ENCODE assay signal across 8 cellular contexts in the genomic region with DNA sequence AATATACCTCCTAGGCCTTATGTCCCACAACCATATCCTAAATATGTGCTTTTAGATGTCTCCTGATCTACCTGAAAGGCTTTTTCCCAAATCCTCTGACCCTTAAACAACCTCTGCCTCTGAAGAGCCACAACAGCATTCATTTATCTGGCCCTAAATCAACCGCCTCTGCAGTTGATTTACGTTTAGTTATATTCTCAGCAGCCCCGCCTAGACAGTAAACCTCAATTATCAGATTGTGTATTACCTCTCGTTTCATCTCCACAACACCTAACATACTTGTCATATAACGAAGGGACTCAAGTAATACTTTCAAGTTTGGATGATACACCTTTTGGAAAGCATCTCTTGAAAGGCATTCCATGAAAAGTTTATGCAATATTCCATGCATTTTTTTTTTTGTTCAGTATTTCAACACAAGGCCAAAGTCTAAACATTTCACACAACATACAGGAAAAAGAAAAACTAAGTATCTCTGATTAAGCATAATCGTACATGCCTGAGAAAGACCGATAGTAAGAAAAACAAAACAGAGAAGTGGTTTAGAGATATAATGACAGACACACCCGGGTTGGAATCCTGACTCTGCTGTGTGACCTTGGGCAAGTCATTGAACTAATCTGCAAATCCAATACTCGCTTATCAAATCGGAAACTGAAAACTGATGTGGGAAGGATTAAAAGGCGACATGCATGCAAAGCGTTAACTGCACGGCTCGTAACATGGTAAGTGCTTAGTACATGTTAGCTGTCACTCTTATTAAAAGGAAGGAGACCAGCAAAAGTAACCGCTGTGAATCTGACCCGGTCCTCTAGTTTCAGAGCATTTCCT. TPM values are rescaled to one million over a fixed set of nuclear protein-coding genes. Genes with fewer than 3 reads are reported as not detected.
DNase-seq lines count a peak whose midpoint lies in the region; ATAC-seq and TF ChIP-seq lines count a peak whose summit lies in the region.

No MANE protein-coding gene starts in this region.

- H3K9ac ChIP-seq in HUES64 (ENCODE audit: low read depth, low read length) = peak overlapping the region; percentile 94

- H3K27me3 ChIP-seq in HUES64 (ENCODE audit: insufficient read depth, low read length) = no peaks in the 10 kb centered on the region

- H3K4me3 ChIP-seq in HUES64 (ENCODE audit: low read length) (peak overlapping the region; percentile 96), choroid plexus epithelial cell (ENCODE audit: low read depth, low read length) (peak overlapping the region; percentile 100)

- peak overlapping the region; percentile 92 to 93 for H3K27ac Mint-ChIP-seq in natural killer cell treated with Interleukin-12 subunit alpha and Interleukin-12 subunit beta and Interleukin-15 and Interleukin-18, amount 100 ng/mL, for 72 hours

- no peaks in the 10 kb centered on the region for H3K27me3 Mint-ChIP-seq in natural killer cell treated with Interleukin-12 subunit alpha and Interleukin-12 subunit beta and Interleukin-15 and Interleukin-18, amount 100 ng/mL, for 72 hours

- peaks cover 6% of the 10 kb centered on the region; the same call in 1 of the 2 replicates for H3K4me1 ChIP-seq in HUES64 (ENCODE audit: insufficient read depth, low read length)

- ATAC-seq in GM19023 (IDR thresholded peaks at IDR 0.05; ENCODE audit: unreplicated experiment) = peak; percentile 2
- ATAC-seq in natural killer cell treated with Interleukin-12 subunit alpha and Interleukin-12 subunit beta and Interleukin-15 and Interleukin-18, amount 100 ng/mL, for 72 hours = peak in 1 of 2 donors; percentile 1

- peaks cover 18% of the 10 kb centered on the region for H3K36me3 ChIP-seq in HUES64 (ENCODE audit: insufficient read depth, low read length)

- H3K9me3 ChIP-seq in HUES64 (ENCODE audit: insufficient read depth, low read depth, low read length) = no peaks in the 10 kb centered on the region

- WGBS in HUES64 = 48% methylated on average over 16 of the region's 16 CpGs

- TF ChIP-seq CTCF in choroid plexus epithelial cell (conservative IDR thresholded peaks at IDR 0.05; ENCODE audit: low read depth, low read length) = no peak

- H3K9me3 Mint-ChIP-seq in natural killer cell treated with Interleukin-12 subunit alpha and Interleukin-12 subunit beta and Interleukin-15 and Interleukin-18, amount 100 ng/mL, for 72 hours = no peaks in the 10 kb centered on the region

- peak overlapping the region; percentile 92 for H3K4me3 Mint-ChIP-seq in natural killer cell treated with Interleukin-12 subunit alpha and Interleukin-12 subunit beta and Interleukin-15 and Interleukin-18, amount 100 ng/mL, for 72 hours

- peaks cover 8% of the 10 kb centered on the region for H3K36me3 Mint-ChIP-seq in natural killer cell treated with Interleukin-12 subunit alpha and Interleukin-12 subunit beta and Interleukin-15 and Interleukin-18, amount 100 ng/mL, for 72 hours

- no peak overlapping the region for H3K27ac ChIP-seq in HUES64 (ENCODE audit: low read depth, low read length)

- peaks cover 31 to 45% of the 10 kb centered on the region in 2 donors for H3K4me1 Mint-ChIP-seq in natural killer cell treated with Interleukin-12 subunit alpha and Interleukin-12 subunit beta and Interleukin-15 and Interleukin-18, amount 100 ng/mL, for 72 hours (ENCODE audit: low read depth in 2 of 2)

- DNase-seq in choroid plexus epithelial cell (ENCODE audit: low read depth) (no peak), DMS79 (lab: John Stamatoyannopoulos, UW) (no peak), 8988T (no peak), NCI-H146 (lab: John Stamatoyannopoulos, UW) (no peak), cerebellum (ENCODE audit: low spot score) (no peak)
- DNase-seq in natural killer cell treated with Interleukin-12 subunit alpha and Interleukin-12 subunit beta and Interleukin-15 and Interleukin-18, amount 100 ng/mL, for 72 hours (ENCODE audit: low spot score) = no peak

RNA-seq across cellular contexts. Expression of a gene that starts 0.8 kb away (rescaled TPM):
- polyA plus RNA-seq in HUES64 (2013, experiment 1 of 2) = 28.0 TPM
- polyA plus RNA-seq in HUES64 (2013, experiment 2 of 2) = 30.9 TPM
- total RNA-seq in natural killer cell treated with Interleukin-12 subunit alpha and Interleukin-12 subunit beta and Interleukin-15 and Interleukin-18, amount 100 ng/mL, for 72 hours = 10 to 100 TPM; 39.3 to 48.4 TPM
- 101 TPM for total RNA-seq in cerebellum

RNA-seq across cellular contexts. Expression of a gene that starts 52.0 kb away (rescaled TPM):
- 24.6 TPM for polyA plus RNA-seq in HUES64 (2013, experiment 1 of 2)
- polyA plus RNA-seq in HUES64 (2013, experiment 2 of 2) = 25.5 TPM
- total RNA-seq in natural killer cell treated with Interleukin-12 subunit alpha and Interleukin-12 subunit beta and Interleukin-15 and Interleukin-18, amount 100 ng/mL, for 72 hours = 10 to 100 TPM; 29.7 to 70.0 TPM
- total RNA-seq in cerebellum = 35.6 TPM
